12 cellular contexts compared by ENCODE assay signal in the genomic region with DNA sequence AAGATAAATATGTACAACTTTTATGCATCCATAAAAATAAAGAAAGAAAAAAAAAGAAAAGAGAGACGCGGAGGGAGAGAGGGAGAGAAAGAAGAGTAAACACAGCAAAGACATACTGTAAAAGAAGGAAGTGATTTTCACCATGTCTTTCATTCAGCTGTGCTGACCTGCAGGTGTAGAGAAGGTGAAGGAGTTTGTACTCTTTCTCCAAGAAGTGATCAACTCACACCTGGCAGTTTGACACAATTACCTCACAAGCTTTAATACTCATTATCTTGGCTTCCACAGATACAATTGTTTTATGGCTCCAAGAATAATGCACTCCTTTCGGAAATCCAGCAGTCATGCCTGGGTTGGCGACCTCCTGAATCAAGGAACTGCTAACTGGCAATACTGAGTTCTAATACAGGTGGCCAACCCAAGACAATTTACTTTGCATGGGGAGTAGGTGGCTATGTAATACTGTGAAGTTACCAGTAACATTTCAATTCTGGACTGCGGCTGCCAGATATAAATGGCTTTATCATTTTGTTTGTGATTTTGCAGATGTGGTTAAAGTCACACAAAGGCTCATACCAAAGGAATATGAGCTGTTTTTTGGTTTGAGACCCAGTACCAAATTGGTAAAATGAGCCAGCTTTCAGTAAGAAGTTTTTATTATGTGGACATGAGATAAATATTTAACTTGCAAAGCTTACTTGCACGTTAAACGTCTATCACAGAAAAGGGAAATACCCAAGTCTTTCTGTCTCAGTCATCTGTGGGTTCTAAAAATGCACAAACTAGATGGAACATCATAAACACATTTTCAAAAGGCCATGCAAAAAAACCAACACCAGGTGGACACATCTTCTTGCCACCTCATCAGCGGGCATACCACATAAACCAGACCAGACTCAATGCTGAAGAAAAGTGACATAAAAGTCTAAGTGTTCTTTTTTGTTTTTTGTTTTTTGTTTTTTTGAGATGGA.
DNase-seq lines count a peak whose midpoint lies in the region; ATAC-seq lines count a peak whose summit lies in the region.
"Had no signal": no experiment of that assay in that cellular context is flagged by ENCODE, and none has a peak within 500 bp of the region (broad histone marks: within the 10 kb centered on the region; RNA-seq: fewer than 3 reads in every experiment).

No MANE protein-coding gene starts in this region.

- peak; percentile 25 to 45 for DNase-seq in left colon
- no peak for DNase-seq in anterior cingulate cortex (lab: John Stamatoyannopoulos, UW)
- no peak for DNase-seq in UCSD-AML1 (lab: John Stamatoyannopoulos, UW; ENCODE audit: unreplicated experiment)
- DNase-seq in activated naive CD4-positive, alpha-beta T cell treated with Interleukin-2 at 50 U/mL for 16 hours = no peak
- DNase-seq in NCI-H748 (lab: John Stamatoyannopoulos, UW; ENCODE audit: unreplicated experiment) = no peak
- DNase-seq: Calu3; Kasumi-1; stimulated activated naive CD8-positive, alpha-beta T cell treated with anti-CD3 and anti-CD28 coated beads, Interleukin-15, amount 100 ng/mL, for 72 hours; SW 1271 had no signal

- peak; percentile 74 for ATAC-seq in GM18870 (IDR thresholded peaks at IDR 0.05; ENCODE audit: unreplicated experiment)
- ATAC-seq in GM21825 (IDR thresholded peaks at IDR 0.05; ENCODE audit: unreplicated experiment) = peak; percentile 79
- ATAC-seq in HG03196 (IDR thresholded peaks at IDR 0.05; ENCODE audit: unreplicated experiment) = peak; percentile 58
- ATAC-seq in left colon = peak; percentile 79
- ATAC-seq: stimulated activated naive CD8-positive, alpha-beta T cell treated with anti-CD3 and anti-CD28 coated beads, Interleukin-15, amount 100 ng/mL, for 72 hours had no signal

- intact Hi-C loops in left colon (cut with DNase I, micrococcal nuclease) = no loop called here

Comparison
In these comparisons a context has a peak if more than half of its experiments do, and no peak if none do; other contexts are left out.
1. DNase-seq: peak in left colon (2 of 2); none in anterior cingulate cortex (0 of 58), UCSD-AML1 (single experiment), activated naive CD4-positive, alpha-beta T cell treated with Interleukin-2 at 50 U/mL for 16 hours (single experiment) and NCI-H748 (single experiment).
2. Peak in every context shown above with its lines, with median percentiles within 50 percentile points of each other: ATAC-seq.